ENCODE assay signal across 1 cellular context in the genomic region with DNA sequence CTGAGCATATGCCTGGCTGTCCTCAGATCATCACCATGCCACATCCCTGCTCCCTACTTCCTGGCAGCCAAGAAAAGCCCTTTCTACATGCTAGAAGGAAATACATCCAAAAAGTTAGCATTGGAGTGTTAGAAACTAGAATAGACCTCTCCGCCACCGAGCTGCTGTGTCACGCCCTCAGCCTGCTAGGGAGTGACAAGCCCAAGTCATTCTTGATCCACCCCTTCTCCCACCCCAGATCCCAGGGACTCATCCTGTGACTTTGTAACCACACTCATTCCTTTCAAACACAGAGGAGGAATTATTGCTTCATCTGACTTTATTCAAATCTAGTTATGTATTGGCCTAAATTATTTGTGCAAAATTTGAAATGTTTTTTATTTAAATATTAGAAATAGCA.
TF ChIP-seq lines count a peak whose summit lies in the region.

No MANE protein-coding gene starts in this region.

TF ChIP-seq in K562, 482 proteins besides CTCF, POLR2A, EP300 and RAD21:
- TF ChIP-seq, protein P1, sequence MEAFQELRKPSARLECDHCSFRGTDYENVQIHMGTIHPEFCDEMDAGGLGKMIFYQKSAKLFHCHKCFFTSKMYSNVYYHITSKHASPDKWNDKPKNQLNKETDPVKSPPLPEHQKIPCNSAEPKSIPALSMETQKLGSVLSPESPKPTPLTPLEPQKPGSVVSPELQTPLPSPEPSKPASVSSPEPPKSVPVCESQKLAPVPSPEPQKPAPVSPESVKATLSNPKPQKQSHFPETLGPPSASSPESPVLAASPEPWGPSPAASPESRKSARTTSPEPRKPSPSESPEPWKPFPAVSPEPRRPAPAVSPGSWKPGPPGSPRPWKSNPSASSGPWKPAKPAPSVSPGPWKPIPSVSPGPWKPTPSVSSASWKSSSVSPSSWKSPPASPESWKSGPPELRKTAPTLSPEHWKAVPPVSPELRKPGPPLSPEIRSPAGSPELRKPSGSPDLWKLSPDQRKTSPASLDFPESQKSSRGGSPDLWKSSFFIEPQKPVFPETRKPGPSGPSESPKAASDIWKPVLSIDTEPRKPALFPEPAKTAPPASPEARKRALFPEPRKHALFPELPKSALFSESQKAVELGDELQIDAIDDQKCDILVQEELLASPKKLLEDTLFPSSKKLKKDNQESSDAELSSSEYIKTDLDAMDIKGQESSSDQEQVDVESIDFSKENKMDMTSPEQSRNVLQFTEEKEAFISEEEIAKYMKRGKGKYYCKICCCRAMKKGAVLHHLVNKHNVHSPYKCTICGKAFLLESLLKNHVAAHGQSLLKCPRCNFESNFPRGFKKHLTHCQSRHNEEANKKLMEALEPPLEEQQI (IDR thresholded peaks at IDR 0.05), result no peak
